10 cellular contexts compared by ENCODE assay signal in genomic region chr22:46613606-46613997, GRCh38. TPM values are rescaled to one million over a fixed set of nuclear protein-coding genes. Genes with fewer than 3 reads are reported as not detected.
A peak's percentile ranks its signal among the peaks of the same experiment; 100 is the strongest.
DNase-seq lines count a peak whose midpoint lies in the region; ATAC-seq and TF ChIP-seq lines count a peak whose summit lies in the region.
"Had no signal": no experiment of that assay in that cellular context is flagged by ENCODE, and none has a peak within 500 bp of the region (broad histone marks: within the 10 kb centered on the region; RNA-seq: fewer than 3 reads in every experiment).

No MANE protein-coding gene starts in this region.

- H3K9me2 ChIP-seq in DOHH2 (replicated peaks; ENCODE audit: control insufficient read depth, low read length) (no peaks in the 10 kb centered on the region), Karpas-422 (replicated peaks; ENCODE audit: insufficient read depth, low read length) (no peaks in the 10 kb centered on the region)

- H3K4me3 Mint-ChIP-seq in natural killer cell = peak overlapping the region; percentile 91

- ATAC-seq in body of pancreas = peak; percentile 20
- peak; percentile 3 to 35 (median 11) for ATAC-seq in natural killer cell
- ATAC-seq in HG02970 (IDR thresholded peaks at IDR 0.05; ENCODE audit: low FRiP score, unreplicated experiment) = no peak

- peak overlapping the region; percentile 70; the same call in 1 of the 2 replicates for H2AFZ ChIP-seq in Karpas-422 (ENCODE audit: low read length)

- peaks cover 24 to 34% of the 10 kb centered on the region in 2 donors for H3K4me1 Mint-ChIP-seq in natural killer cell

- TF ChIP-seq CTCF in DOHH2 (IDR thresholded peaks at IDR 0.05; ENCODE audit: low read depth, low read length, poor library complexity, severe bottlenecking) (no peak), body of pancreas (IDR thresholded peaks at IDR 0.05) (no peak), natural killer cell (IDR thresholded peaks at IDR 0.05) (no peak)

- H3K9ac ChIP-seq in Karpas-422 (ENCODE audit: low read length) = peak overlapping the region; percentile 77

- peaks cover 29% of the 10 kb centered on the region for H3K4me1 ChIP-seq in DOHH2 (ENCODE audit: control insufficient read depth, low read length)
- peaks cover 35% of the 10 kb centered on the region for H3K4me1 ChIP-seq in Karpas-422 (ENCODE audit: low read length)
- peaks cover 23% of the 10 kb centered on the region for H3K4me1 ChIP-seq in body of pancreas

- H3K4me3 ChIP-seq in DOHH2 (ENCODE audit: low read length) = peak overlapping the region; percentile 80
- peak overlapping the region; percentile 75 for H3K4me3 ChIP-seq in Karpas-422 (ENCODE audit: low read length)
- no peak overlapping the region for H3K4me3 ChIP-seq in body of pancreas

- H3F3A ChIP-seq in DOHH2 (ENCODE audit: control insufficient read depth, insufficient read depth) = peaks cover 3% of the 10 kb centered on the region; the same call in 1 of the 2 replicates

- intact Hi-C loops in body of pancreas (cut with DNase I) = no loop called here
- intact Hi-C loops in natural killer cell (cut with micrococcal nuclease) = no loop called here
- intact Hi-C loops in posterior cingulate gyrus (cut with DNase I) = no loop called here

- DNase-seq in Karpas-422 = peak; percentile 92
- no peak for DNase-seq in body of pancreas
- no peak for DNase-seq in natural killer cell
- no peak for DNase-seq in posterior cingulate gyrus
- no peak for DNase-seq in SK-N-DZ (ENCODE audit: low spot score)
- DNase-seq in T1000 (lab: John Stamatoyannopoulos, UW) = no peak
- DNase-seq: OCI-M1, substantia nigra had no signal

- H3K9me3 ChIP-seq in DOHH2 (ENCODE audit: control insufficient read depth, insufficient read depth, low read length) = no peaks in the 10 kb centered on the region
- H3K9me3 ChIP-seq in Karpas-422 (ENCODE audit: low read length) = no peaks in the 10 kb centered on the region
- no peaks in the 10 kb centered on the region for H3K9me3 ChIP-seq in body of pancreas

- H3K36me3 ChIP-seq in DOHH2 (ENCODE audit: control insufficient read depth, low read length) = no peaks in the 10 kb centered on the region
- no peaks in the 10 kb centered on the region for H3K36me3 ChIP-seq in Karpas-422 (ENCODE audit: insufficient read depth, low read length)
- no peaks in the 10 kb centered on the region for H3K36me3 ChIP-seq in body of pancreas (replicated peaks in 1 of 2; ENCODE audit: insufficient read depth in 1 of 2, low read depth in 2 of 2)

- peak overlapping the region; percentile 74 for H3K27ac ChIP-seq in DOHH2 (ENCODE audit: low read depth, low read length)
- H3K27ac ChIP-seq in Karpas-422 (ENCODE audit: low read length) = peak overlapping the region; percentile 90
- H3K27ac ChIP-seq in body of pancreas = no peak overlapping the region

- 63 to 88% methylated on average over 9 to 10 of the region's 10 CpGs for WGBS in body of pancreas, 2 donors

- no peaks in the 10 kb centered on the region for H3K36me3 Mint-ChIP-seq in natural killer cell

- peaks cover 43% of the 10 kb centered on the region for H3K79me2 ChIP-seq in DOHH2 (ENCODE audit: control insufficient read depth, low read length)
- H3K79me2 ChIP-seq in Karpas-422 (ENCODE audit: low read length) = peaks cover 30% of the 10 kb centered on the region

- H3K9me3 Mint-ChIP-seq in natural killer cell = no peaks in the 10 kb centered on the region

- H3K4me2 ChIP-seq in DOHH2 (ENCODE audit: low read length) (peak overlapping the region; percentile 85), Karpas-422 (ENCODE audit: low read depth, low read length, poor library complexity, severe bottlenecking) (peak overlapping the region; percentile 79)

- no peak for TF ChIP-seq POLR2A in body of pancreas (IDR thresholded peaks at IDR 0.05)

- H4K20me1 ChIP-seq in DOHH2 (ENCODE audit: control insufficient read depth, insufficient read depth, low read depth, low read length) (peaks cover 9% of the 10 kb centered on the region; the same call in 1 of the 2 replicates), Karpas-422 (ENCODE audit: insufficient read depth, low read depth, low read length) (0 out of 2 replicates have a peak, but pooled peaks cover 4% of the 10 kb centered on the region)

- no peaks in the 10 kb centered on the region for H3K27me3 Mint-ChIP-seq in natural killer cell (ENCODE audit: low read depth in 2 of 2)

- no peaks in the 10 kb centered on the region for H3K27me3 ChIP-seq in DOHH2 (ENCODE audit: control insufficient read depth, low read length)
- no peaks in the 10 kb centered on the region for H3K27me3 ChIP-seq in Karpas-422 (ENCODE audit: low read length)
- no peaks in the 10 kb centered on the region for H3K27me3 ChIP-seq in body of pancreas

- peak overlapping the region; percentile 81 to 88 for H3K27ac Mint-ChIP-seq in natural killer cell

RNA-seq across cellular contexts. Expression of gene GRAMD4, which starts 6.6 kb away (rescaled TPM):
- total RNA-seq in Karpas-422 (2014; rRNA removed; shearing (Covaris generic); ENCODE audit: low replicate concordance) = 29.0 and 43.1 TPM in 2 replicates
- total RNA-seq in body of pancreas = 10 to 100 TPM; 29.3 to 62.3 TPM
- total RNA-seq in natural killer cell = 10 to 100 TPM; 30.0 to 78.5 (median 41.6) TPM
- 28.9 and 29.1 TPM in 2 replicates for polyA plus RNA-seq in SK-N-DZ (2014; cell fraction: cytosol; rRNA removed)
- polyA plus RNA-seq in SK-N-DZ (2014; cell fraction: nucleus; rRNA removed) = 45.5 and 75.0 TPM in 2 replicates

Comparison
In these comparisons a context has a peak if more than half of its experiments do, and no peak if none do; other contexts are left out.
1. H3K27ac ChIP-seq: peak in DOHH2 (single experiment) and Karpas-422 (single experiment); none in body of pancreas (0 of 4).
2. H3K4me3 ChIP-seq: peak in DOHH2 (single experiment) and Karpas-422 (single experiment); none in body of pancreas (0 of 2).